In the genomic region with DNA sequence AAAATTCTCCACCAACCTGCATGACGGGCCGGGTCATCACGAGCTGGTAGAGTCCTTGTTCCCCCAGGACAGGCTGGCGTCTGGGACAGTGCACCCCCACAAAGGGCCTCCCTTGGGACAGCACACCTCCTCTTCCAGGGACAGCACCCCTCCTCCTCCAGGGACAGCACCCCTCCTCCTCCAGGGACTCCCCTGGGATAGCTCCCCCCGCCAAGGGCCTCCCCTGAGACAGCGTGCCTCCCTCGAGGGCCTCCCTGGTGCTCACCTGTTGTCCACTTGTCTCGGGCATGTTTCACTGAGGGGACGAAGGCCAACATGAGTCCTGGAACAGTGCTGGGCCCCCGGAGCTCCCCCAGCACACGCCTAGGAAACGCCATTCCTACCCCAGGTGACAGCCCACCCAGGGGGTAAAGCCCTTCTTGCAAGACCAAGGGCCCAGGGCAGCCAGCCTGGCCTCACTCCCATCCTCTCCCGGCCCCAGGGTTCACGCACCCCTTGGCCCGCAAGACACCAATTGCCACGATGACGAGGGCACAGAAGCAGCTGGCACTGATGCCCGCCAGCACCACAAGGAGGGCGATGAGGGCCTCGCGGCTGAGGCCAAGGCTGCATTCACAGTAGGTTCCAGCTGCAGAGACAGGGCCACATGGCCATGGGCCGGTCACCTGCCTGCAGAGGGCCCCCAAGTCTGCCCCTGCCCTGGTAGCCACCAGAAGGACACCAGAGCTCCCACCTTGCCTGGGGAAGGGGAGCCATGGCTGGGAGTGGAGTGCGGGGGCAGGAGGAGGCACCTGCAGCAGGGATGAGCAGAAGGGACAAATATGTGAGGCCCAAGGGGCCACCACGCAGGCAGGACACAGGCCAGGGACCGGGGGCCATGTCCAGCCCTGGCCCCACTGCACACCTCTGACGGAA, we compare ENCODE assay signal across 22 cellular contexts. TPM values are rescaled to one million over a fixed set of nuclear protein-coding genes. Genes with fewer than 3 reads are reported as not detected.
DNase-seq lines count a peak whose midpoint lies in the region; ATAC-seq and TF ChIP-seq lines count a peak whose summit lies in the region.
"Had no signal": no experiment of that assay in that cellular context is flagged by ENCODE, and none has a peak within 500 bp of the region (broad histone marks: within the 10 kb centered on the region; RNA-seq: fewer than 3 reads in every experiment).

A gene (minus strand): TSS at position 908 of the 915 bp plus-strand sequence. CDS start 29 bp downstream, at position 879.

- H3K27ac ChIP-seq in C4-2B (peak within 1 kb of the TSS; percentile 100), HL-60 (replicated peaks) (peak within 1 kb of the TSS; percentile 36), esophagus (ENCODE audit: low read depth in 2 of 2, low read length in 1 of 2) (peak within 1 kb of the TSS; percentile 33 to 65), testis (no peak within 1 kb of the TSS)
- H3K27ac ChIP-seq: GM23248 had no signal

- peaks cover 17 to 53% of the 10 kb centered on the region in 2 donors for H3K4me1 ChIP-seq in esophagus (ENCODE audit: control insufficient read depth in 2 of 2, insufficient read depth in 2 of 2, low read length in 1 of 2)
- peaks cover 15% of the 10 kb centered on the region for H3K4me1 ChIP-seq in testis

- H3K36me3 ChIP-seq in esophagus (ENCODE audit: control insufficient read depth in 2 of 2, insufficient read depth in 2 of 2, low read length in 1 of 2): no peaks in the 10 kb centered on the region
- no peaks in the 10 kb centered on the region for H3K36me3 ChIP-seq in testis (ENCODE audit: low read depth, missing control alignments)

- no peak for ATAC-seq in Right ventricle myocardium superior (ENCODE audit: poor library complexity)
- ATAC-seq: SK-N-SH treated with all-trans-retinoic acid at 6 μM for 48 hours had no signal

- TF ChIP-seq POLR2A in testis (IDR thresholded peaks at IDR 0.05): no peak

- H3K9me3 ChIP-seq in esophagus (ENCODE audit: control insufficient read depth in 2 of 2, insufficient read depth in 1 of 2, low read depth in 1 of 2, low read length in 1 of 2) (peaks cover 0 to 3% of the 10 kb centered on the region in 2 donors), testis (no peaks in the 10 kb centered on the region)

- H3K27me3 ChIP-seq in HL-60 (ENCODE audit: insufficient read depth, poor library complexity, severe bottlenecking) (peaks cover 11% of the 10 kb centered on the region), esophagus (ENCODE audit: control insufficient read depth in 1 of 2, insufficient read depth in 2 of 2, low read length in 2 of 2) (peaks cover 5 to 34% of the 10 kb centered on the region in 2 donors), testis (no peaks in the 10 kb centered on the region)

- DNase-seq in HL-60 (ENCODE audit: low read depth in 1 of 2, low spot score in 1 of 2) (no peak), testis (no peak), kidney glomerular epithelial cell (lab: John Stamatoyannopoulos, UW) (no peak), Right ventricle myocardium superior (no peak)
- no peak for DNase-seq in activated CD4-positive, alpha-beta T cell treated with anti-CD3 and anti-CD28 coated beads for 4 hours
- DNase-seq: ACHN; Calu3; CD4-positive, alpha-beta memory T cell; DMS53; GM23248; HFFc6; IMR-90; Kasumi-1; NCI-H1105; NCI-H1694; NCI-H2227 treated with DMSO at 0.1 percent for 48 hours; NCI-H524; SHP77 treated with DMSO at 0.1 percent for 48 hours had no signal

- H3K4me3 ChIP-seq in HL-60 (replicated peaks; ENCODE audit: insufficient read depth, low read length) (no peak within 1 kb of the TSS), esophagus (ENCODE audit: low read depth in 1 of 2, low read length in 2 of 2) (no peak within 1 kb of the TSS), testis (no peak within 1 kb of the TSS)
- H3K4me3 ChIP-seq: GM23248 had no signal

- TF ChIP-seq CTCF in C4-2B (conservative IDR thresholded peaks at IDR 0.05) (no peak), HL-60 (IDR thresholded peaks at IDR 0.05; ENCODE audit: insufficient read depth, low read length) (no peak), testis (IDR thresholded peaks at IDR 0.05) (no peak)

- intact Hi-C loops in testis (cut with DNase I; ENCODE audit: low total_unique reads): no loop called here
- intact Hi-C loops in Right ventricle myocardium superior (cut with DNase I): no loop called here

- 76 to 83% methylated on average over 26 of the region's 26 CpGs for WGBS in esophagus, 2 donors
- WGBS in testis, 2 donors: 80 to 91% methylated on average over 13 to 26 of the region's 26 CpGs

RNA-seq across cellular contexts. Expression of the gene that starts here (rescaled TPM):
- not detected for polyA plus RNA-seq in esophagus
- 10 to 100 TPM; 19.8 to 37.9 TPM for total RNA-seq in testis
- 83.2 TPM for polyA plus RNA-seq in testis (ENCODE audit: insufficient read depth, low read depth, low replicate concordance)
- not detected for total RNA-seq in Right ventricle myocardium superior
- total RNA-seq: Calu3; CD4-positive, alpha-beta memory T cell; GM23248; HFFc6; HT-29; IMR-90 had no signal
- polyA plus RNA-seq: CD4-positive, alpha-beta memory T cell; GM23248; IMR-90 had no signal

Comparison
In these comparisons a context has a peak if more than half of its experiments do, and no peak if none do; other contexts are left out.
1. RNA of the gene that starts here (total RNA-seq): 19.8 to 37.9 TPM in testis; not detected in Right ventricle myocardium superior (single experiment); every median in the first group is over 10 times any median in the second.
2. RNA of the gene that starts here (polyA plus RNA-seq): 83.2 TPM in testis (single experiment); not detected in esophagus; every median in the first group is over 10 times any median in the second.
3. H3K27ac ChIP-seq: peak in C4-2B (single experiment), HL-60 (single experiment) and esophagus (2 of 2); none in testis (0 of 2).